In the genomic region with DNA sequence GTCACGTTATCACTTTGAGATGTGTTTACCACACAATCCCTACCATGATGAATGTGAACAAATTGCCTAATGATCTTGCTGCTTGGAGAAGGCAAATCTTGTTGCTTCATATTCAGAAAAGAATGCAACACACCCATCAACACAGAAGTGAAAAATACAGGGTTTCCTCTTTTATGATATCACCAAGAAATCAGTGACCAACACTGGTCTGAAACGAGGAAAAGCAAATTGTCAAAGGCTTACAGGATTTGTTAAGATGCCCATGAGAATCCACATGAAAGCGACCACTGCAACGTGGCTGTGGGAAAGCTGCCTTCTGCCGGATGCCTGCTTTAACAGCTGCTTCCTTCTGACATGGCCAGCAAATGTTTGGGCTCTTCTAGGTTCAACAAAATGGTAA, we compare ENCODE assay signal across 22 cellular contexts.
"Had no signal": no experiment of that assay in that cellular context is flagged by ENCODE, and none has a peak within 500 bp of the region (broad histone marks: within the 10 kb centered on the region; RNA-seq: fewer than 3 reads in every experiment).

No MANE protein-coding gene starts in this region.

- H3K36me3 Mint-ChIP-seq: naive B cell, neural progenitor cell had no signal

- DNase-seq: activated CD4-positive, alpha-beta T cell treated with anti-CD3 and anti-CD28 coated beads, Interleukin-2, amount 50 U/mL, for 1 hour; activated CD4-positive, CD25-positive, alpha-beta regulatory T cell treated with anti-CD3 and anti-CD28 coated beads, Interleukin-2, amount 50 U/mL, for 72 hours; activated CD8-positive, alpha-beta memory T cell treated with anti-CD3 and anti-CD28 coated beads, Interleukin-2, amount 50 U/mL, for 48 hours; activated effector memory CD4-positive, alpha-beta T cell treated with anti-CD3 and anti-CD28 coated beads, Interleukin-2, amount 50 U/mL, for 16 hours; activated naive CD4-positive, alpha-beta T cell treated with anti-CD3 and anti-CD28 coated beads, Interleukin-2, amount 50 U/mL, for 16 hours; activated T-cell treated with anti-CD3 and anti-CD28 coated beads, Interleukin-2, amount 50 U/mL, for 48 hours; aorta; brain microvascular endothelial cell; colonic mucosa; gastrocnemius medialis; head of caudate nucleus; kidney glomerular epithelial cell; left ventricle myocardium inferior; naive B cell; stimulated activated CD4-positive, alpha-beta T cell treated with anti-CD3 and anti-CD28 coated beads, Interleukin-2, amount 100 ng/mL, for 24 hours; stimulated activated naive CD4-positive, alpha-beta T cell treated with Interleukin-2 at 50 U/mL for 16 hours; T1000; tibial artery had no signal

- ATAC-seq: esophagus mucosa, gastrocnemius medialis had no signal

- H3K27ac Mint-ChIP-seq: naive B cell, neural progenitor cell, progenitor cell of endocrine pancreas had no signal

- H3K27me3 Mint-ChIP-seq: central memory CD8-positive, alpha-beta T cell; naive B cell had no signal

- H3K27ac ChIP-seq: brain microvascular endothelial cell, colonic mucosa, gastrocnemius medialis, left ventricle myocardium inferior, neural progenitor cell, tibial artery had no signal

- H3K27me3 ChIP-seq: brain microvascular endothelial cell, colonic mucosa, gastrocnemius medialis, neural progenitor cell, tibial artery had no signal

- H3K9me3 ChIP-seq: colonic mucosa, gastrocnemius medialis, tibial artery had no signal

- H3K4me1 Mint-ChIP-seq: central memory CD8-positive, alpha-beta T cell; naive B cell; neural progenitor cell had no signal

- H3K9me3 Mint-ChIP-seq: neural progenitor cell had no signal

- H3K4me3 Mint-ChIP-seq: central memory CD8-positive, alpha-beta T cell; naive B cell; neural progenitor cell had no signal

- H3K4me1 ChIP-seq: colonic mucosa, gastrocnemius medialis, left ventricle myocardium inferior, tibial artery had no signal

- H3K36me3 ChIP-seq: brain microvascular endothelial cell, colonic mucosa, gastrocnemius medialis, left ventricle myocardium inferior, neural progenitor cell, tibial artery had no signal

- H3K4me3 ChIP-seq: colonic mucosa, gastrocnemius medialis, left ventricle myocardium inferior, neural progenitor cell, tibial artery had no signal
